In genomic region chr6:36094786-36095496, GRCh38 we compare ENCODE assay signal across 8 cellular contexts. TPM values are rescaled to one million over a fixed set of nuclear protein-coding genes. Genes with fewer than 3 reads are reported as not detected.
DNase-seq lines count a peak whose midpoint lies in the region; ATAC-seq and TF ChIP-seq lines count a peak whose summit lies in the region.

No MANE protein-coding gene starts in this region.

- H3K36me3 ChIP-seq in kidney epithelial cell (ENCODE audit: control insufficient read depth, insufficient read depth, low read length): no peaks in the 10 kb centered on the region

- ATAC-seq in HG02642 (IDR thresholded peaks at IDR 0.05; ENCODE audit: poor library complexity, unreplicated experiment): no peak

- POLR2A ChIA-PET in HEK293T (lab: Yijun Ruan, JAX): interaction anchor here (0.5 to 1.9 kb wide), 2 partner anchors 67 to 322 kb away, joined by 3 to 16 read pairs; partner anchors contain the start of gene MAPK14

- H3K27me3 ChIP-seq in kidney epithelial cell (ENCODE audit: control insufficient read depth, insufficient read depth, low read length): no peaks in the 10 kb centered on the region

- CTCF ChIA-PET in HEK293T (lab: Yijun Ruan, JAX): interaction anchor here (0.6 to 2.2 kb wide), 14 partner anchors 8 to 730 kb away, joined by 3 to 23 read pairs (median 4); partner anchors contain the start of gene MAPK14

- H3K4me3 ChIP-seq in kidney epithelial cell (ENCODE audit: low read depth, low read length): no peak overlapping the region

- DNase-seq in D341Med (ENCODE audit: low spot score): peak; percentile 80
- DNase-seq in HEK293T (ENCODE audit: extremely low spot score): peak; percentile 81
- peak; percentile 88 for DNase-seq in NCI-H2227 (lab: John Stamatoyannopoulos, UW; ENCODE audit: unreplicated experiment)
- peak; percentile 83 for DNase-seq in activated CD4-positive, CD25-positive, alpha-beta regulatory T cell treated with anti-CD3 and anti-CD28 coated beads, Interleukin-2, amount 50 U/mL, for 72 hours
- peak; percentile 72 for DNase-seq in central memory CD4-positive, alpha-beta T cell
- DNase-seq in kidney epithelial cell (ENCODE audit: low read depth): no peak
- peak; percentile 85 for DNase-seq in stimulated activated CD4-positive, alpha-beta T cell treated with anti-CD3 and anti-CD28 coated beads, Interleukin-15, amount 100 ng/mL, for 24 hours

- peak; percentile 96 for TF ChIP-seq CTCF in kidney epithelial cell (IDR thresholded peaks at IDR 0.05; ENCODE audit: insufficient read depth, low read length, poor library complexity, severe bottlenecking)

TF ChIP-seq in HEK293T, 16 proteins besides CTCF, POLR2A, EP300 and RAD21:
- TF ChIP-seq ARNT (IDR thresholded peaks at IDR 0.05): no peak
- no peak for TF ChIP-seq FOXA1 (IDR thresholded peaks at IDR 0.05)
- TF ChIP-seq TARDBP (IDR thresholded peaks at IDR 0.05): no peak
- no peak for TF ChIP-seq FOXM1 (IDR thresholded peaks at IDR 0.05; ENCODE audit: borderline replicate concordance)
- TF ChIP-seq HDGF (IDR thresholded peaks at IDR 0.05; ENCODE audit: borderline replicate concordance): no peak
- no peak for TF ChIP-seq ZNF384 (IDR thresholded peaks at IDR 0.05)
- no peak for TF ChIP-seq CTBP1 (IDR thresholded peaks at IDR 0.05; ENCODE audit: borderline replicate concordance)
- no peak for TF ChIP-seq PKNOX1 (IDR thresholded peaks at IDR 0.05)
- TF ChIP-seq LEF1 (IDR thresholded peaks at IDR 0.05; ENCODE audit: borderline replicate concordance): no peak
- no peak for TF ChIP-seq SP1 (IDR thresholded peaks at IDR 0.05)
- TF ChIP-seq BHLHE40 (IDR thresholded peaks at IDR 0.05; ENCODE audit: borderline replicate concordance): no peak
- no peak for TF ChIP-seq SUZ12 (IDR thresholded peaks at IDR 0.05)
- TF ChIP-seq L3MBTL2 (conservative IDR thresholded peaks at IDR 0.05): no peak
- TF ChIP-seq ELF4 (IDR thresholded peaks at IDR 0.05): no peak
- TF ChIP-seq NFRKB (IDR thresholded peaks at IDR 0.05): no peak
TF ChIP-seq in HEK293T: peak in this region for 0.

RNA-seq across cellular contexts. Expression of gene MAPK13, which starts 35.4 kb away (rescaled TPM):
- 51.3 and 52.9 TPM in 2 replicates for total RNA-seq in kidney epithelial cell
